Comparison of ENCODE assay signal across 23 cellular contexts in the genomic region with DNA sequence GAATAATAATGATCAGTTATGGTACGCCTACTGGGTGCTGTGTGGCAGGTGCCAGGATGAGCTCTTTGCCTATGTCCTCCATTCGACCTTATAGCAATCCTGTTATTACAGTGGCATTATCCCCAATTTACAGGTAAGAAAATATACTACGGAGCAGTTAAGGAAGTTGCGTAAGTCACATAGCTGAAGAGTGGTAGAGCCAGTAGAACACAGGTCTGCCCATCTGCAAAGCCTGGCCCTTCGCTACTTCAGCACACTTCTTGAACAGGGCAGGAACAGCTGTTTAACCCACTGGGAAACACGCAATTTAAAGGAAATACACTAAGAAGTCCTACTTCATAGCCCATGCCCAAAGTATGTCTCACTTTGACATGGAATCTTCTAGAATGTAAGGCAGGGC.
A peak's percentile ranks its signal among the peaks of the same experiment; 100 is the strongest.
DNase-seq lines count a peak whose midpoint lies in the region; ATAC-seq, FAIRE-seq and TF ChIP-seq lines count a peak whose summit lies in the region.
"Had no signal": no experiment of that assay in that cellular context is flagged by ENCODE, and none has a peak within 500 bp of the region (broad histone marks: within the 10 kb centered on the region; RNA-seq: fewer than 3 reads in every experiment).

No MANE protein-coding gene starts in this region.

- ATAC-seq in HepG2: no peak
- no peak for ATAC-seq in right lobe of liver
- ATAC-seq: A549 had no signal

- H3K18ac ChIP-seq in trophoblast cell (ENCODE audit: low read length): no peak overlapping the region

- no peak overlapping the region for H4K12ac ChIP-seq in trophoblast cell (ENCODE audit: low read depth, low read length)

- no peaks in the 10 kb centered on the region for H3K36me3 ChIP-seq in HepG2 (replicated peaks in 1 of 2; ENCODE audit: control insufficient read depth in 1 of 2, insufficient read depth in 2 of 2, low read length in 2 of 2)
- no peaks in the 10 kb centered on the region for H3K36me3 ChIP-seq in right lobe of liver
- H3K36me3 ChIP-seq in hepatocyte (replicated peaks; ENCODE audit: insufficient read depth, low read depth): no peaks in the 10 kb centered on the region
- H3K36me3 ChIP-seq in trophoblast cell (ENCODE audit: control insufficient read depth in 1 of 2, insufficient read depth in 2 of 2, low read length in 2 of 2): no peaks in the 10 kb centered on the region
- no peaks in the 10 kb centered on the region for H3K36me3 ChIP-seq in breast epithelium
- H3K36me3 ChIP-seq: BLaER1 treated with 17β-estradiol and CSF1 and Interleukin-3, amounts not matched to agents 10 nM and 100 nM had no signal

- TF ChIP-seq RAD21 in HepG2 (CRISPR knock-in tag; IDR thresholded peaks at IDR 0.05): no peak

- TF ChIP-seq EP300 in HepG2 (IDR thresholded peaks at IDR 0.05; ENCODE audit: low read depth in 2 of 2, low read length in 2 of 2) (no peak), HepG2 (CRISPR knock-in tag; IDR thresholded peaks at IDR 0.05; ENCODE audit: borderline replicate concordance) (no peak)

- H3K27me3 ChIP-seq in HepG2 (ENCODE audit: control insufficient read depth in 1 of 2, insufficient read depth in 2 of 2, low read length in 2 of 2) (peaks cover 0 to 35% of the 10 kb centered on the region in 2 experiments; a peak in 3 of 5 replicates), right lobe of liver (no peaks in the 10 kb centered on the region), hepatocyte (no peaks in the 10 kb centered on the region), trophoblast cell (ENCODE audit: insufficient read depth, low read length) (no peaks in the 10 kb centered on the region), breast epithelium (no peaks in the 10 kb centered on the region)
- H3K27me3 ChIP-seq: BLaER1 treated with 17β-estradiol and CSF1 and Interleukin-3, amounts not matched to agents 10 nM and 100 nM had no signal

- no peaks in the 10 kb centered on the region for H3K9me2 ChIP-seq in hepatocyte (replicated peaks; ENCODE audit: insufficient read depth)

- H3K9ac ChIP-seq in HepG2 (ENCODE audit: insufficient read depth, low read depth, low read length) (no peak overlapping the region), trophoblast cell (ENCODE audit: low read length) (no peak overlapping the region)
- H3K9ac ChIP-seq: BLaER1 treated with 17β-estradiol and CSF1 and Interleukin-3, amounts not matched to agents 10 nM and 100 nM had no signal

- DNase-seq in HepG2 (ENCODE audit: low spot score) (no peak), right lobe of liver (no peak), epithelial cell of esophagus (ENCODE audit: low read depth) (peak; percentile 24), hepatocyte (ENCODE audit: low spot score) (no peak), trophoblast cell (peak; percentile 31 to 59), breast epithelium (ENCODE audit: low spot score in 2 of 2) (no peak), NCI-H1048 (lab: John Stamatoyannopoulos, UW) (no peak), C1 segment of cervical spinal cord (lab: John Stamatoyannopoulos, UW) (no peak)
- DNase-seq: AML-193; Calu3; CD4-positive, alpha-beta memory T cell; CD4-positive, CD25-positive, alpha-beta regulatory T cell; CD8-positive, alpha-beta memory T cell; COR-L47; DMS79 treated with DMSO at 0.1 percent for 48 hours; GF-D8 had no signal

- no peak overlapping the region for H2BK5ac ChIP-seq in trophoblast cell (ENCODE audit: low read depth, low read length, poor library complexity)

- TF ChIP-seq POLR2A in HepG2 (IDR thresholded peaks at IDR 0.05; ENCODE audit: insufficient read depth in 1 of 2, low read depth in 2 of 2, low read length in 2 of 2): no peak
- TF ChIP-seq POLR2A in right lobe of liver (IDR thresholded peaks at IDR 0.05): no peak
- TF ChIP-seq POLR2A in breast epithelium (IDR thresholded peaks at IDR 0.05): no peak

- no peak overlapping the region for H2AK5ac ChIP-seq in trophoblast cell (ENCODE audit: low read length)

- H3K4ac ChIP-seq in trophoblast cell (ENCODE audit: low read depth, low read length): no peak overlapping the region

- TF ChIP-seq CTCF in HepG2 (CRISPR knock-in tag; IDR thresholded peaks at IDR 0.05) (no peak), right lobe of liver (IDR thresholded peaks at IDR 0.05) (no peak), epithelial cell of esophagus (IDR thresholded peaks at IDR 0.05; ENCODE audit: insufficient read depth, low read depth, low read length, missing control alignments) (no peak), hepatocyte (IDR thresholded peaks at IDR 0.05; ENCODE audit: poor library complexity) (no peak), breast epithelium (IDR thresholded peaks at IDR 0.05) (no peak)

- no peaks in the 10 kb centered on the region for H4K20me1 ChIP-seq in HepG2 (ENCODE audit: insufficient read depth, low read length)
- no peaks in the 10 kb centered on the region for H4K20me1 ChIP-seq in hepatocyte (ENCODE audit: insufficient read depth, poor library complexity, severe bottlenecking)
- H4K20me1 ChIP-seq: BLaER1 treated with 17β-estradiol and CSF1 and Interleukin-3, amounts not matched to agents 10 nM and 100 nM had no signal

- peak overlapping the region; percentile 37 for H2BK12ac ChIP-seq in trophoblast cell (ENCODE audit: low read length)

- no peak overlapping the region for H3K14ac ChIP-seq in trophoblast cell (ENCODE audit: low read length)

- no peak overlapping the region for H4K91ac ChIP-seq in trophoblast cell (ENCODE audit: low read depth, low read length)

- no peak overlapping the region for H2AFZ ChIP-seq in HepG2 (ENCODE audit: low read length)
- no peak overlapping the region for H2AFZ ChIP-seq in hepatocyte
- no peak overlapping the region for H2AFZ ChIP-seq in trophoblast cell (ENCODE audit: insufficient read depth, low read length, poor library complexity)

- H3K79me2 ChIP-seq in HepG2 (ENCODE audit: insufficient read depth, low read length) (no peaks in the 10 kb centered on the region), hepatocyte (no peaks in the 10 kb centered on the region), trophoblast cell (ENCODE audit: control insufficient read depth, insufficient read depth, low read length, poor library complexity) (no peaks in the 10 kb centered on the region)

- BruUV-seq in HepG2 (replicated peaks; lab: Mats Ljungman, UMichigan): no TSS peak

- H2BK120ac ChIP-seq in trophoblast cell (ENCODE audit: insufficient read depth, low read length, poor library complexity): no peak overlapping the region

- H3K79me1 ChIP-seq in trophoblast cell (ENCODE audit: low read length): peaks cover 18% of the 10 kb centered on the region

- in situ Hi-C loops in HepG2 (cut with HindIII; ENCODE audit: extremely low pct_ligation_motif_present, low pct_unique_long_range_greater_than_20kb): no loop called here

- intact Hi-C loops in HepG2 (cut with micrococcal nuclease; ENCODE audit: unreplicated experiment) (no loop called here), right lobe of liver (cut with DNase I) (no loop called here), breast epithelium (cut with DNase I; ENCODE audit: low total_unique reads) (no loop called here)

- no peak overlapping the region for H3K4me3 ChIP-seq in HepG2 (replicated peaks in 1 of 3; ENCODE audit: insufficient read depth in 1 of 3, low read depth in 2 of 3, low read length in 3 of 3)
- H3K4me3 ChIP-seq in right lobe of liver: no peak overlapping the region
- H3K4me3 ChIP-seq in epithelial cell of esophagus (ENCODE audit: low read length): no peak overlapping the region
- no peak overlapping the region for H3K4me3 ChIP-seq in hepatocyte
- no peak overlapping the region for H3K4me3 ChIP-seq in trophoblast cell (ENCODE audit: low read depth, low read length)
- H3K4me3 ChIP-seq in breast epithelium: no peak overlapping the region
- H3K4me3 ChIP-seq: A549; BLaER1 treated with 17β-estradiol and CSF1 and Interleukin-3, amounts not matched to agents 10 nM and 100 nM had no signal

- no peak for FAIRE-seq in HepG2 (lab: Jason Lieb, UNC)
- FAIRE-seq: A549, D721Med, G401.6, GM12891, GM19239 had no signal

- CTCF ChIA-PET in HepG2 (lab: Yijun Ruan, JAX; ENCODE audit: low intra/inter-chr PET ratio, low total read pairs): no interaction called here

- H3K23ac ChIP-seq in trophoblast cell (ENCODE audit: low read length): no peak overlapping the region

- POLR2A ChIA-PET in HepG2 (lab: Yijun Ruan, JAX): no interaction called here

- no peak overlapping the region for H4K8ac ChIP-seq in trophoblast cell (ENCODE audit: low read depth, low read length)

- H3K4me2 ChIP-seq in HepG2 (ENCODE audit: low read depth, low read length) (no peak overlapping the region), hepatocyte (no peak overlapping the region), trophoblast cell (ENCODE audit: low read length) (no peak overlapping the region)
- H3K4me2 ChIP-seq: A549; BLaER1 treated with 17β-estradiol and CSF1 and Interleukin-3, amounts not matched to agents 10 nM and 100 nM had no signal

- H3K9me3 ChIP-seq in HepG2 (ENCODE audit: low read length) (no peaks in the 10 kb centered on the region), right lobe of liver (no peaks in the 10 kb centered on the region), hepatocyte (ENCODE audit: low read depth) (no peaks in the 10 kb centered on the region), trophoblast cell (ENCODE audit: insufficient read depth, low read depth, low read length) (no peaks in the 10 kb centered on the region), breast epithelium (no peaks in the 10 kb centered on the region)
- H3K9me3 ChIP-seq: A549; BLaER1 treated with 17β-estradiol and CSF1 and Interleukin-3, amounts not matched to agents 10 nM and 100 nM had no signal

- no peak overlapping the region for H3K27ac ChIP-seq in HepG2 (ENCODE audit: extremely low read length, insufficient read depth, low read length)
- H3K27ac ChIP-seq in right lobe of liver: no peak overlapping the region
- peak overlapping the region; percentile 52 for H3K27ac ChIP-seq in hepatocyte
- H3K27ac ChIP-seq in trophoblast cell (ENCODE audit: low read depth, low read length): no peak overlapping the region
- H3K27ac ChIP-seq in breast epithelium: no peak overlapping the region
- H3K27ac ChIP-seq: 22Rv1; A549; BLaER1 treated with 17β-estradiol and CSF1 and Interleukin-3, amounts not matched to agents 10 nM and 100 nM had no signal

- 59% methylated on average over 6 of the region's 6 CpGs for WGBS in HepG2 (ENCODE audit: low lambda C conversion rate)
- WGBS in right lobe of liver (ENCODE audit: insufficient coverage, low coverage, low lambda C conversion rate, missing lambda C conversion rate): 78% methylated on average over 5 of the region's 6 CpGs
- 84% methylated on average over 6 of the region's 6 CpGs for WGBS in hepatocyte (ENCODE audit: low lambda C conversion rate, missing lambda C conversion rate)
- WGBS in trophoblast cell (ENCODE audit: extremely low coverage, insufficient coverage, insufficient read length): no CpG with 5 or more reads among the region's 6 CpGs

- H3K4me1 ChIP-seq in HepG2 (ENCODE audit: insufficient read depth, low read length): peaks cover 4% of the 10 kb centered on the region
- H3K4me1 ChIP-seq in right lobe of liver: no peaks in the 10 kb centered on the region
- H3K4me1 ChIP-seq in hepatocyte (ENCODE audit: insufficient read depth): peaks cover 15% of the 10 kb centered on the region
- peaks cover 12 to 21% of the 10 kb centered on the region in 2 experiments for H3K4me1 ChIP-seq in trophoblast cell (ENCODE audit: control insufficient read depth in 1 of 2, insufficient read depth in 2 of 2, low read length in 2 of 2)
- no peaks in the 10 kb centered on the region for H3K4me1 ChIP-seq in breast epithelium
- H3K4me1 ChIP-seq: BLaER1 treated with 17β-estradiol and CSF1 and Interleukin-3, amounts not matched to agents 10 nM and 100 nM had no signal

Comparison
In these comparisons a context has a peak if more than half of its experiments do, and no peak if none do; other contexts are left out.
1. DNase-seq: peak in epithelial cell of esophagus (single experiment) and trophoblast cell (2 of 2); none in HepG2 (single experiment), right lobe of liver (0 of 3), hepatocyte (single experiment), breast epithelium (0 of 2), NCI-H1048 (single experiment) and C1 segment of cervical spinal cord (0 of 14).